Comparison of ENCODE assay signal across 11 cellular contexts in genomic region chr1:22056043-22056442, GRCh38. TPM values are rescaled to one million over a fixed set of nuclear protein-coding genes. Genes with fewer than 3 reads are reported as not detected.
DNase-seq lines count a peak whose midpoint lies in the region; TF ChIP-seq lines count a peak whose summit lies in the region.
"Had no signal": no experiment of that assay in that cellular context is flagged by ENCODE, and none has a peak within 500 bp of the region (broad histone marks: within the 10 kb centered on the region; RNA-seq: fewer than 3 reads in every experiment).

No MANE protein-coding gene starts in this region.

- H3K9me3 ChIP-seq in Caco-2 (no peaks in the 10 kb centered on the region), Karpas-422 (ENCODE audit: low read length) (no peaks in the 10 kb centered on the region), mammary epithelial cell (replicated peaks; ENCODE audit: insufficient read depth, low read length) (no peaks in the 10 kb centered on the region), BE2C (no peaks in the 10 kb centered on the region), transverse colon (no peaks in the 10 kb centered on the region)
- H3K9me3 ChIP-seq: SJSA1, spleen had no signal

- no peaks in the 10 kb centered on the region for H3K36me3 ChIP-seq in Caco-2 (ENCODE audit: control insufficient read depth, insufficient read depth, low read length)
- H3K36me3 ChIP-seq in Karpas-422 (ENCODE audit: insufficient read depth, low read length) = peaks cover 29% of the 10 kb centered on the region
- peaks cover 14% of the 10 kb centered on the region for H3K36me3 ChIP-seq in mammary epithelial cell (ENCODE audit: insufficient read depth, low read length)
- H3K36me3 ChIP-seq in BE2C = no peaks in the 10 kb centered on the region
- no peaks in the 10 kb centered on the region for H3K36me3 ChIP-seq in transverse colon

- H3K4me1 ChIP-seq in Caco-2 (peaks cover 5% of the 10 kb centered on the region; the same call in 1 of the 2 replicates), Karpas-422 (ENCODE audit: low read length) (peaks cover 44% of the 10 kb centered on the region), mammary epithelial cell (ENCODE audit: insufficient read depth, low read length) (peaks cover 15% of the 10 kb centered on the region), BE2C (no peaks in the 10 kb centered on the region), transverse colon (peaks cover 25 to 73% (median 52%) of the 10 kb centered on the region in 4 donors)

- intact Hi-C loops in Caco-2 (cut with micrococcal nuclease; ENCODE audit: unreplicated experiment) = no loop called here
- intact Hi-C loops in mammary epithelial cell (cut with micrococcal nuclease) = loop anchor here (1.0 kb wide), 1 partner anchor 12 kb away; no protein-coding TSS in a partner anchor
- intact Hi-C loops in transverse colon (cut with DNase I; ENCODE audit: low total_unique reads) = loop anchor here (10.0 kb wide), 1 partner anchor 59 kb away; no protein-coding TSS in a partner anchor

- no peak for TF ChIP-seq EP300 in transverse colon (IDR thresholded peaks at IDR 0.05; ENCODE audit: low read depth)

- H3K27ac Mint-ChIP-seq in Caco-2 (ENCODE audit: unreplicated experiment) = no peak overlapping the region
- no peak overlapping the region for H3K27ac Mint-ChIP-seq in neural crest cell (ENCODE audit: unreplicated experiment)

- H2AFZ ChIP-seq in Karpas-422 (ENCODE audit: low read length) = no peak overlapping the region
- H2AFZ ChIP-seq in mammary epithelial cell (ENCODE audit: low read depth, low read length) = no peak overlapping the region

- no peaks in the 10 kb centered on the region for H3K27me3 ChIP-seq in Caco-2 (replicated peaks; ENCODE audit: control insufficient read depth, insufficient read depth, low read length)
- no peaks in the 10 kb centered on the region for H3K27me3 ChIP-seq in Karpas-422 (ENCODE audit: low read length)
- H3K27me3 ChIP-seq in mammary epithelial cell (ENCODE audit: insufficient read depth, low read length) = no peaks in the 10 kb centered on the region
- no peaks in the 10 kb centered on the region for H3K27me3 ChIP-seq in BE2C
- H3K27me3 ChIP-seq in transverse colon = no peaks in the 10 kb centered on the region
- H3K27me3 ChIP-seq: SJSA1, spleen had no signal

- in situ Hi-C loops in mammary epithelial cell (cut with MboI; ENCODE audit: low sequenced_read_pairs in 2 of 2) = no loop called here
- in situ Hi-C loops in transverse colon (cut with MboI; ENCODE audit: low pct_ligation_motif_present in 1 of 4, low pct_unique_long_range_greater_than_20kb in 1 of 4, low sequenced_read_pairs in 3 of 4) = no loop called here

- H3K4me1 Mint-ChIP-seq in Caco-2 (ENCODE audit: low read depth, unreplicated experiment) (peaks cover 14% of the 10 kb centered on the region), neural crest cell (peaks cover 33% of the 10 kb centered on the region)

- BruUV-seq in Caco-2 (replicated peaks; lab: Mats Ljungman, UMichigan) (no TSS peak), mammary epithelial cell (replicated peaks; lab: Mats Ljungman, UMichigan) (no TSS peak)

- no peaks in the 10 kb centered on the region for H3K9me2 ChIP-seq in Karpas-422 (replicated peaks; ENCODE audit: insufficient read depth, low read length)

- dilution Hi-C loops in mammary epithelial cell (cut with HindIII; ENCODE audit: low sequenced_read_pairs) = no loop called here

- DNase-seq in Caco-2 (no peak), Karpas-422 (no peak), mammary epithelial cell (no peak), neural crest cell (ENCODE audit: low read depth, low spot score) (no peak), BE2C (no peak), H4 (ENCODE audit: low spot score) (no peak), NCI-H1417 treated with DMSO at 0.1 percent for 48 hours (lab: John Stamatoyannopoulos, UW) (no peak), transverse colon (no peak)
- DNase-seq: spleen had no signal

- CTCF ChIA-PET in Caco-2 (lab: Charles Lee) = interaction anchor here (0.6 kb wide), 1 partner anchor 378 kb away, joined by 4 read pairs; no protein-coding TSS in a partner anchor
- CTCF ChIA-PET in mammary epithelial cell (lab: Charles Lee; ENCODE audit: low non-redundant PET) = no interaction called here

- H3K4me3 Mint-ChIP-seq in Caco-2 (ENCODE audit: unreplicated experiment) (peak overlapping the region; percentile 31), neural crest cell (peak overlapping the region; percentile 24)

- no peak for TF ChIP-seq CTCF in Caco-2 (IDR thresholded peaks at IDR 0.05; ENCODE audit: insufficient read depth in 1 of 2, low read depth in 1 of 2, low read length in 1 of 2, severe bottlenecking in 1 of 2, unreplicated experiment in 1 of 2)
- no peak for TF ChIP-seq CTCF in mammary epithelial cell (conservative IDR thresholded peaks at IDR 0.05 in 1 of 2, IDR thresholded peaks at IDR 0.05 in 1 of 2; ENCODE audit: extremely low read depth in 1 of 2, insufficient read depth in 1 of 2, low read depth in 1 of 2, low read length in 2 of 2)
- no peak for TF ChIP-seq CTCF in neural crest cell (conservative IDR thresholded peaks at IDR 0.05)
- no peak for TF ChIP-seq CTCF in BE2C (IDR thresholded peaks at IDR 0.05; ENCODE audit: low read depth, low read length)
- no peak for TF ChIP-seq CTCF in transverse colon (IDR thresholded peaks at IDR 0.05)

- peaks cover 71% of the 10 kb centered on the region for H3K36me3 Mint-ChIP-seq in Caco-2 (ENCODE audit: insufficient read depth, unreplicated experiment)
- H3K36me3 Mint-ChIP-seq in neural crest cell (ENCODE audit: low read depth) = peaks cover 6% of the 10 kb centered on the region

- H3K27ac ChIP-seq in Karpas-422 (ENCODE audit: low read length) (peak overlapping the region; percentile 31; the same call in 1 of the 2 replicates), mammary epithelial cell (ENCODE audit: insufficient read depth, low read depth, low read length) (no peak overlapping the region), transverse colon (peak overlapping the region in 2 of 4 donors; percentile 7 to 10)
- H3K27ac ChIP-seq: SJSA1 had no signal

- H3K9ac ChIP-seq in Karpas-422 (ENCODE audit: low read length) (no peak overlapping the region), mammary epithelial cell (ENCODE audit: insufficient read depth, low read length) (no peak overlapping the region)

- peaks cover 82% of the 10 kb centered on the region for H3K79me2 ChIP-seq in Karpas-422 (ENCODE audit: low read length)
- peaks cover 88% of the 10 kb centered on the region for H3K79me2 ChIP-seq in mammary epithelial cell (ENCODE audit: insufficient read depth, low read length)

- no peak for TF ChIP-seq POLR2A in transverse colon (IDR thresholded peaks at IDR 0.05)

- no peaks in the 10 kb centered on the region for H3K27me3 Mint-ChIP-seq in Caco-2 (ENCODE audit: insufficient read depth, unreplicated experiment)
- H3K27me3 Mint-ChIP-seq in neural crest cell (ENCODE audit: low read depth) = no peaks in the 10 kb centered on the region

- H4K20me1 ChIP-seq in Karpas-422 (ENCODE audit: insufficient read depth, low read depth, low read length) = peaks cover 62% of the 10 kb centered on the region
- peaks cover 35% of the 10 kb centered on the region for H4K20me1 ChIP-seq in mammary epithelial cell (ENCODE audit: insufficient read depth, low read length)

- H3K4me3 ChIP-seq in Caco-2 (ENCODE audit: low read depth, low read length) = no peak overlapping the region
- H3K4me3 ChIP-seq in Karpas-422 (ENCODE audit: low read length) = no peak overlapping the region
- H3K4me3 ChIP-seq in mammary epithelial cell (replicated peaks in 1 of 3; ENCODE audit: insufficient read depth in 1 of 3, low read depth in 2 of 3, low read length in 3 of 3) = no peak overlapping the region
- H3K4me3 ChIP-seq in BE2C (ENCODE audit: low read depth, low read length) = no peak overlapping the region
- no peak overlapping the region for H3K4me3 ChIP-seq in transverse colon
- H3K4me3 ChIP-seq: SJSA1 had no signal

- H3K4me2 ChIP-seq in Karpas-422 (ENCODE audit: low read depth, low read length, poor library complexity, severe bottlenecking) (peak overlapping the region; percentile 12), mammary epithelial cell (ENCODE audit: insufficient read depth, low read depth, low read length) (peak overlapping the region; percentile 44)

- no peaks in the 10 kb centered on the region for H3K9me3 Mint-ChIP-seq in Caco-2 (ENCODE audit: unreplicated experiment)
- no peaks in the 10 kb centered on the region for H3K9me3 Mint-ChIP-seq in neural crest cell

- WGBS in mammary epithelial cell (ENCODE audit: low coverage, missing lambda C conversion rate) = 0% methylated on average over 1 of the region's 1 CpG
- WGBS in transverse colon (ENCODE audit: low coverage in 1 of 2), 2 donors = 31 to 55% methylated on average over 1 of the region's 1 CpG

- POLR2A ChIA-PET in Caco-2 (lab: Charles Lee) = no interaction called here

RNA-seq across cellular contexts. Expression of gene CDC42, which starts 3.5 kb away (rescaled TPM):
- total RNA-seq in Caco-2 (2022) (240 and 251 TPM in 2 replicates), mammary epithelial cell (100 to 1,000 TPM; 234 to 414 TPM), neural crest cell (192 and 198 TPM in 2 replicates), transverse colon (100 to 1,000 TPM; 140 to 245 (median 174) TPM)
- 120 and 223 TPM in 2 replicates for total RNA-seq in Karpas-422 (2014; rRNA removed; shearing (Covaris generic); ENCODE audit: low replicate concordance)
- 232 TPM for polyA plus RNA-seq in mammary epithelial cell
- polyA minus RNA-seq in mammary epithelial cell = 408 TPM
- 79.7 TPM for polyA plus RNA-seq in BE2C (2012; ENCODE audit: insufficient read depth, insufficient read length, low read depth)
- 384 and 429 TPM in 2 replicates for total RNA-seq in H4 (2014; rRNA removed; shearing (Covaris generic))

RNA-seq across cellular contexts. Expression of gene CELA3A, which starts 54.6 kb away (rescaled TPM):
- total RNA-seq in Caco-2 (2022) (not detected in 2 replicates), mammary epithelial cell (not detected), neural crest cell (not detected in 2 replicates), transverse colon (not detected)
- not detected in 2 replicates for total RNA-seq in Karpas-422 (2014; rRNA removed; shearing (Covaris generic); ENCODE audit: low replicate concordance)
- polyA plus RNA-seq in mammary epithelial cell = not detected
- not detected for polyA minus RNA-seq in mammary epithelial cell
- not detected for polyA plus RNA-seq in BE2C (2012; ENCODE audit: insufficient read depth, insufficient read length, low read depth)
- total RNA-seq in H4 (2014; rRNA removed; shearing (Covaris generic)) = not detected in 2 replicates
- total RNA-seq: NCI-H460, SJSA1 had no signal
